In genomic region chr14:91380116-91380515, GRCh38 we compare ENCODE assay signal across 19 cellular contexts. TPM values are rescaled to one million over a fixed set of nuclear protein-coding genes. Genes with fewer than 3 reads are reported as not detected.
DNase-seq lines count a peak whose midpoint lies in the region; ATAC-seq, FAIRE-seq and TF ChIP-seq lines count a peak whose summit lies in the region.
"Had no signal": no experiment of that assay in that cellular context is flagged by ENCODE, and none has a peak within 500 bp of the region (broad histone marks: within the 10 kb centered on the region; RNA-seq: fewer than 3 reads in every experiment).

No MANE protein-coding gene starts in this region.

- H3K4me1 ChIP-seq in BLaER1 treated with 17β-estradiol and CSF1 and Interleukin-3, amounts not matched to agents 10 nM and 100 nM, result peaks cover 65 to 100% (median 98%) of the 10 kb centered on the region in 10 experiments
- H3K4me1 ChIP-seq in GM23338 (ENCODE audit: insufficient read depth), result peaks cover 27% of the 10 kb centered on the region
- peaks cover 90 to 94% of the 10 kb centered on the region in 2 donors for H3K4me1 ChIP-seq in naive thymus-derived CD4-positive, alpha-beta T cell (ENCODE audit: control insufficient read depth in 2 of 2, insufficient read depth in 2 of 2, low read length in 2 of 2)
- H3K4me1 ChIP-seq in pancreas, result peaks cover 11 to 26% (median 12%) of the 10 kb centered on the region in 3 donors

- no peaks in the 10 kb centered on the region for H3K27me3 ChIP-seq in BLaER1 treated with 17β-estradiol and CSF1 and Interleukin-3, amounts not matched to agents 10 nM and 100 nM
- H3K27me3 ChIP-seq in GM23338 (ENCODE audit: insufficient read depth) (no peaks in the 10 kb centered on the region), pancreas (no peaks in the 10 kb centered on the region)
- H3K27me3 ChIP-seq in naive thymus-derived CD4-positive, alpha-beta T cell (ENCODE audit: control insufficient read depth in 2 of 2, insufficient read depth in 2 of 2, low read length in 2 of 2), result no peaks in the 10 kb centered on the region
- H3K27me3 ChIP-seq: hepatocyte had no signal

- no peak for ATAC-seq in GM23338
- no peak for ATAC-seq in activated CD8-positive, alpha-beta T cell treated with anti-CD3 and anti-CD28 coated beads for 36 hours
- ATAC-seq in naive thymus-derived CD4-positive, alpha-beta T cell, result no peak
- ATAC-seq in HG03108 (IDR thresholded peaks at IDR 0.05; ENCODE audit: unreplicated experiment), result no peak
- no peak for ATAC-seq in pancreas

- H2AFZ ChIP-seq in GM23338, result no peak overlapping the region
- H2AFZ ChIP-seq: hepatocyte had no signal

- H3K27ac Mint-ChIP-seq in GM23338, result peak overlapping the region; percentile 21; the same call in 1 of the 2 replicates
- peak overlapping the region; percentile 64 for H3K27ac Mint-ChIP-seq in activated CD8-positive, alpha-beta T cell treated with anti-CD3 and anti-CD28 coated beads for 36 hours
- H3K27ac Mint-ChIP-seq in naive thymus-derived CD4-positive, alpha-beta T cell, result peak overlapping the region; percentile 16 to 98 (median 83)
- H3K27ac Mint-ChIP-seq: endodermal cell had no signal

- peaks cover 91% of the 10 kb centered on the region for H3K4me1 Mint-ChIP-seq in GM23338
- H3K4me1 Mint-ChIP-seq in activated CD8-positive, alpha-beta T cell treated with anti-CD3 and anti-CD28 coated beads for 36 hours (ENCODE audit: low read depth), result peaks cover 98% of the 10 kb centered on the region
- H3K4me1 Mint-ChIP-seq in naive thymus-derived CD4-positive, alpha-beta T cell, result peaks cover 85 to 100% (median 98%) of the 10 kb centered on the region in 7 donors

- FAIRE-seq in pancreas (lab: Jason Lieb, UNC), result no peak
- FAIRE-seq: H1, keratinocyte had no signal

- TF ChIP-seq CTCF in GM23338 (conservative IDR thresholded peaks at IDR 0.05; ENCODE audit: low read depth in 2 of 2) (0 out of 4 replicates have a peak, but pooled peaks of 1 of the 2 experiments have one; percentile 9), pancreas (IDR thresholded peaks at IDR 0.05) (no peak)
- TF ChIP-seq CTCF in activated CD8-positive, alpha-beta T cell treated with anti-CD3 and anti-CD28 coated beads for 36 hours (IDR thresholded peaks at IDR 0.05), result no peak

- H3K79me2 ChIP-seq in GM23338 (replicated peaks; ENCODE audit: insufficient read depth), result peaks cover 82% of the 10 kb centered on the region

- H3K4me3 Mint-ChIP-seq in GM23338, result no peak overlapping the region
- no peak overlapping the region for H3K4me3 Mint-ChIP-seq in activated CD8-positive, alpha-beta T cell treated with anti-CD3 and anti-CD28 coated beads for 36 hours
- H3K4me3 Mint-ChIP-seq in naive thymus-derived CD4-positive, alpha-beta T cell, result peak overlapping the region in 9 of 10 donors; percentile 1 to 87 (median 45)
- H3K4me3 Mint-ChIP-seq: endodermal cell had no signal

- H3F3A ChIP-seq in GM23338 (replicated peaks; ENCODE audit: low read depth), result no peaks in the 10 kb centered on the region

- intact Hi-C loops in activated CD8-positive, alpha-beta T cell treated with anti-CD3 and anti-CD28 coated beads for 36 hours (cut with micrococcal nuclease), result no loop called here
- intact Hi-C loops in naive thymus-derived CD4-positive, alpha-beta T cell (cut with micrococcal nuclease), result no loop called here
- intact Hi-C loops in pancreas (cut with DNase I), result no loop called here

- no peaks in the 10 kb centered on the region for H3K36me3 Mint-ChIP-seq in GM23338 (ENCODE audit: low read depth)
- H3K36me3 Mint-ChIP-seq in activated CD8-positive, alpha-beta T cell treated with anti-CD3 and anti-CD28 coated beads for 36 hours (ENCODE audit: low read depth), result peaks cover 42% of the 10 kb centered on the region
- peaks cover 0 to 30% (median 4%) of the 10 kb centered on the region in 5 donors for H3K36me3 Mint-ChIP-seq in naive thymus-derived CD4-positive, alpha-beta T cell

- peaks cover 28% of the 10 kb centered on the region for H3K27me3 Mint-ChIP-seq in GM23338 (ENCODE audit: insufficient read depth, low read depth, poor library complexity)
- no peaks in the 10 kb centered on the region for H3K27me3 Mint-ChIP-seq in activated CD8-positive, alpha-beta T cell treated with anti-CD3 and anti-CD28 coated beads for 36 hours
- no peaks in the 10 kb centered on the region for H3K27me3 Mint-ChIP-seq in naive thymus-derived CD4-positive, alpha-beta T cell

- POLR2A ChIA-PET in activated CD8-positive, alpha-beta T cell treated with anti-CD3 and anti-CD28 coated beads for 36 hours (lab: Charles Lee), result interaction anchor here (11.0 to 12.8 kb wide), 2 partner anchors 10 to 25 kb away, joined by 111 to 167 read pairs; no protein-coding TSS in a partner anchor
- POLR2A ChIA-PET in naive thymus-derived CD4-positive, alpha-beta T cell (lab: Charles Lee), result interaction anchor here (0.7 to 3.8 kb wide), 4 partner anchors 8 to 1178 kb away, joined by 3 to 26 read pairs (median 7); partner anchors contain the start of gene CCDC88C

- H3K27ac ChIP-seq in BLaER1 treated with 17β-estradiol and CSF1 and Interleukin-3, amounts not matched to agents 10 nM and 100 nM, result peak overlapping the region in 4 of 11 experiments; percentile 16 to 54 (median 48); a peak in 1 of 22 replicates
- H3K27ac ChIP-seq in GM23338 (ENCODE audit: low read depth) (peak overlapping the region; percentile 32; the same call in 1 of the 2 replicates), pancreas (no peak overlapping the region)
- peak overlapping the region; percentile 50 for H3K27ac ChIP-seq in naive thymus-derived CD4-positive, alpha-beta T cell (ENCODE audit: low read depth, low read length)
- H3K27ac ChIP-seq: hepatocyte had no signal

- H4K20me1 ChIP-seq in BLaER1 treated with 17β-estradiol and CSF1 and Interleukin-3, amounts not matched to agents 10 nM and 100 nM, result peaks cover 3 to 100% (median 99%) of the 10 kb centered on the region in 11 experiments; a peak in 21 of 22 replicates
- H4K20me1 ChIP-seq in GM23338 (replicated peaks; ENCODE audit: insufficient read depth), result peaks cover 10% of the 10 kb centered on the region

- peak overlapping the region; percentile 79 to 99 (median 92) for H3K4me2 ChIP-seq in BLaER1 treated with 17β-estradiol and CSF1 and Interleukin-3, amounts not matched to agents 10 nM and 100 nM
- no peak overlapping the region for H3K4me2 ChIP-seq in GM23338
- H3K4me2 ChIP-seq: hepatocyte had no signal

- CTCF ChIA-PET in activated CD8-positive, alpha-beta T cell treated with anti-CD3 and anti-CD28 coated beads for 36 hours (lab: Charles Lee), result interaction anchor here (3.6 to 11.1 kb wide), 3 partner anchors 18 to 35 kb away, joined by 15 to 88 read pairs (median 46); partner anchors contain the start of gene CCDC88C
- CTCF ChIA-PET in naive thymus-derived CD4-positive, alpha-beta T cell (lab: Charles Lee), result no interaction called here

- no peaks in the 10 kb centered on the region for H3K9me3 Mint-ChIP-seq in GM23338
- H3K9me3 Mint-ChIP-seq in activated CD8-positive, alpha-beta T cell treated with anti-CD3 and anti-CD28 coated beads for 36 hours, result no peaks in the 10 kb centered on the region
- H3K9me3 Mint-ChIP-seq in naive thymus-derived CD4-positive, alpha-beta T cell, result no peaks in the 10 kb centered on the region
- H3K9me3 Mint-ChIP-seq: endodermal cell had no signal

- peaks cover 4% of the 10 kb centered on the region for H3K9me2 ChIP-seq in GM23338 (ENCODE audit: insufficient read depth)

- no peak for DNase-seq in GM23338 (ENCODE audit: low spot score)
- DNase-seq in activated CD8-positive, alpha-beta T cell treated with anti-CD3 and anti-CD28 coated beads for 36 hours, result no peak
- no peak for DNase-seq in naive thymus-derived CD4-positive, alpha-beta T cell
- no peak for DNase-seq in stimulated activated CD4-positive, alpha-beta T cell treated with anti-CD3 and anti-CD28 coated beads, Interleukin-2, amount 100 ng/mL, for 48 hours
- no peak for DNase-seq in effector CD8-positive, alpha-beta T cell (lab: John Stamatoyannopoulos, UW)
- DNase-seq in pancreas, result no peak
- DNase-seq: activated CD4-positive, alpha-beta T cell treated with anti-CD3 and anti-CD28 coated beads for 48 hours; cerebellar nuclear complex; endodermal cell; mesenchymal stem cell; occipital lobe; stimulated activated CD4-positive, alpha-beta T cell treated with anti-CD3 and anti-CD28 coated beads, Interleukin-4, amount 100 ng/mL, for 4 hours; stimulated activated CD8-positive, alpha-beta memory T cell treated with anti-CD3 and anti-CD28 coated beads, Interleukin-4, amount 100 ng/mL, for 48 hours; T1000 had no signal

- WGBS in pancreas, 2 donors, result 72 to 75% methylated on average over 5 of the region's 5 CpGs

- no peaks in the 10 kb centered on the region for H3K9me3 ChIP-seq in BLaER1 treated with 17β-estradiol and CSF1 and Interleukin-3, amounts not matched to agents 10 nM and 100 nM (replicated peaks in 1 of 11)
- no peaks in the 10 kb centered on the region for H3K9me3 ChIP-seq in naive thymus-derived CD4-positive, alpha-beta T cell (ENCODE audit: control insufficient read depth in 2 of 3, low read length in 3 of 3)
- no peaks in the 10 kb centered on the region for H3K9me3 ChIP-seq in pancreas

- peak overlapping the region in 1 of 11 experiments; percentile 24; a peak in 1 of 22 replicates for H3K9ac ChIP-seq in BLaER1 treated with 17β-estradiol and CSF1 and Interleukin-3, amounts not matched to agents 10 nM and 100 nM

- no peak overlapping the region for H3K4me3 ChIP-seq in BLaER1 treated with 17β-estradiol and CSF1 and Interleukin-3, amounts not matched to agents 10 nM and 100 nM
- H3K4me3 ChIP-seq in GM23338 (no peak overlapping the region), pancreas (no peak overlapping the region)
- no peak overlapping the region for H3K4me3 ChIP-seq in naive thymus-derived CD4-positive, alpha-beta T cell (ENCODE audit: low read length)
- H3K4me3 ChIP-seq: hepatocyte had no signal

- H3K36me3 ChIP-seq in BLaER1 treated with 17β-estradiol and CSF1 and Interleukin-3, amounts not matched to agents 10 nM and 100 nM, result peaks cover 0 to 19% (median 0%) of the 10 kb centered on the region in 11 experiments; a peak in 6 of 22 replicates
- H3K36me3 ChIP-seq in GM23338 (ENCODE audit: insufficient read depth) (no peaks in the 10 kb centered on the region), pancreas (no peaks in the 10 kb centered on the region)
- peaks cover 0 to 19% (median 0%) of the 10 kb centered on the region in 3 experiments for H3K36me3 ChIP-seq in naive thymus-derived CD4-positive, alpha-beta T cell (ENCODE audit: control insufficient read depth in 2 of 3, insufficient read depth in 3 of 3, low read length in 3 of 3)

TF ChIP-seq in GM23338, 12 proteins besides CTCF, POLR2A, EP300 and RAD21 (continues in another document):
- TF ChIP-seq EZH2phosphoT487 (IDR thresholded peaks at IDR 0.05; ENCODE audit: unreplicated experiment), result no peak

RNA-seq across cellular contexts. Expression of gene CCDC88C, which starts 37.5 kb away (rescaled TPM):
- 42.1 and 60.7 TPM in 2 replicates for total RNA-seq in GM23338 (2014; rRNA removed; shearing (Covaris generic))
- 20.8 and 23.6 TPM in 2 replicates for polyA plus RNA-seq in GM23338 (2016; fragmentation: Nextera tagmentation; extraction: Ambion mirVana)
- total RNA-seq in activated CD8-positive, alpha-beta T cell treated with anti-CD3 and anti-CD28 coated beads for 36 hours, result 10 to 100 TPM; 83.6 to 87.8 TPM
- 100 to 1,000 TPM; 189 to 324 (median 277) TPM for total RNA-seq in naive thymus-derived CD4-positive, alpha-beta T cell
- polyA plus RNA-seq in naive thymus-derived CD4-positive, alpha-beta T cell, result 10 to 100 TPM; 23.6 to 44.9 TPM
- total RNA-seq in pancreas, result 10 to 100 TPM; 11.5 to 20.2 (median 14.6) TPM
- 10 to 100 TPM; 10.3 to 19.9 TPM for polyA plus RNA-seq in pancreas

Comparison
In these comparisons a context has a peak if more than half of its experiments do, and no peak if none do; other contexts are left out.
1. H3K27ac ChIP-seq: peak in GM23338 (single experiment) and naive thymus-derived CD4-positive, alpha-beta T cell (single experiment); none in pancreas (0 of 4).
2. H3K27ac Mint-ChIP-seq: peak in every context shown above with its lines; median percentile 83 in naive thymus-derived CD4-positive, alpha-beta T cell; 64 in activated CD8-positive, alpha-beta T cell treated with anti-CD3 and anti-CD28 coated beads for 36 hours; 21 in GM23338.
3. H3K4me3 Mint-ChIP-seq: peak in naive thymus-derived CD4-positive, alpha-beta T cell (9 of 10); none in GM23338 (single experiment) and activated CD8-positive, alpha-beta T cell treated with anti-CD3 and anti-CD28 coated beads for 36 hours (single experiment).